36 cellular contexts compared by ENCODE assay signal in genomic region chrX:126575911-126576310, GRCh38. TPM values are rescaled to one million over a fixed set of nuclear protein-coding genes. Genes with fewer than 3 reads are reported as not detected.
"Had no signal": no experiment of that assay in that cellular context is flagged by ENCODE, and none has a peak within 500 bp of the region (broad histone marks: within the 10 kb centered on the region; RNA-seq: fewer than 3 reads in every experiment).

No MANE protein-coding gene starts in this region.

- H3K27ac ChIP-seq: adrenal gland, breast epithelium, VCaP had no signal

- DNase-seq: activated B cell treated with CpG ODN at 0.5 μM for 24 hours; activated CD4-positive, alpha-beta memory T cell treated with anti-CD3 and anti-CD28 coated beads for 36 hours; activated CD4-positive, alpha-beta T cell treated with anti-CD3 and anti-CD28 coated beads for 4 hours; activated CD4-positive, alpha-beta T cell treated with anti-CD3 and anti-CD28 coated beads, Interleukin-2, amount 10 ng/mL, durations not matched to agents 24 days and 14 days; activated CD4-positive, alpha-beta T cell treated with anti-CD3 and anti-CD28 coated beads, Interleukin-2, amount 50 U/mL, for 1 hour; activated CD4-positive, alpha-beta T cell treated with anti-CD3 and anti-CD28 coated beads, Interleukin-2, amount 50 U/mL, for 4 hours; activated CD4-positive, CD25-positive, alpha-beta regulatory T cell treated with anti-CD3 and anti-CD28 coated beads, Interleukin-2, amount 50 U/mL, for 72 hours; activated CD8-positive, alpha-beta memory T cell treated with anti-CD3 and anti-CD28 coated beads, Interleukin-2, amount 50 U/mL, for 4 hours; activated CD8-positive, alpha-beta T cell treated with anti-CD3 and anti-CD28 coated beads for 36 hours; activated effector memory CD4-positive, alpha-beta T cell treated with anti-CD3 and anti-CD28 coated beads, Interleukin-2, amount 50 U/mL, for 16 hours; activated gamma-delta T cell treated with Interleukin-2 at 50 U/mL for 16 hours; activated naive CD4-positive, alpha-beta T cell; activated naive CD4-positive, alpha-beta T cell treated with anti-CD3 and anti-CD28 coated beads for 36 hours; activated naive CD4-positive, alpha-beta T cell treated with anti-CD3 and anti-CD28 coated beads, Interleukin-2, amount 50 U/mL, for 16 hours; activated naive CD8-positive, alpha-beta T cell treated with anti-CD3 and anti-CD28 coated beads for 36 hours; activated T-cell treated with anti-CD3 and anti-CD28 coated beads for 4 hours; activated T-cell treated with anti-CD3 and anti-CD28 coated beads, Interleukin-2, amount 50 U/mL, for 1 hour; activated T-cell treated with anti-CD3 and anti-CD28 coated beads, Interleukin-2, amount 50 U/mL, for 4 hours; activated T-cell treated with anti-CD3 and anti-CD28 coated beads, Interleukin-2, amount 50 U/mL, for 72 hours; adrenal gland; amniotic stem cell; aorta; central memory CD4-positive, alpha-beta T cell; T-cell; T-helper 17 cell had no signal

- FAIRE-seq: TTC549 had no signal

- H3K36me3 ChIP-seq: adrenal gland, breast epithelium had no signal

- H3K4me3 Mint-ChIP-seq: activated B cell treated with CpG ODN at 0.5 μM for 24 hours; activated CD4-positive, alpha-beta memory T cell treated with anti-CD3 and anti-CD28 coated beads for 36 hours; activated CD4-positive, alpha-beta T cell treated with anti-CD3 and anti-CD28 coated beads, Interleukin-2, amount 10 ng/mL, durations not matched to agents 24 days and 14 days; activated CD8-positive, alpha-beta T cell treated with anti-CD3 and anti-CD28 coated beads for 36 hours; activated naive CD4-positive, alpha-beta T cell treated with anti-CD3 and anti-CD28 coated beads for 36 hours; activated naive CD8-positive, alpha-beta T cell treated with anti-CD3 and anti-CD28 coated beads for 36 hours; activated T-cell treated with anti-CD3 and anti-CD28 coated beads, Interleukin-2, amount 50 U/mL, for 4 hours; activated T-cell treated with anti-CD3 and anti-CD28 coated beads, Interleukin-2, amount 50 U/mL, for 72 hours; activated T-helper 1 cell treated with anti-CD3 and anti-CD28 coated beads, Interleukin-12 subunit alpha, Interleukin-12 subunit beta, Interleukin-2, Interleukin-4 antibody, amounts not matched to agents 30 ng/mL and 10 ng/mL and 1 ng/mL, durations not matched to agents 14 hours and 24 hours and 36 hours; activated T-helper 17 cell treated with anti-CD3 and anti-CD28 coated beads, Interleukin-2, amount 50 U/mL, for 72 hours; brain; T-cell; T-helper 17 cell had no signal

- H3K4me3 ChIP-seq: adrenal gland, breast epithelium had no signal

- H3K27me3 Mint-ChIP-seq: activated B cell treated with CpG ODN at 0.5 μM for 24 hours; activated CD4-positive, alpha-beta memory T cell treated with anti-CD3 and anti-CD28 coated beads for 36 hours; activated CD4-positive, alpha-beta T cell treated with anti-CD3 and anti-CD28 coated beads, Interleukin-2, amount 10 ng/mL, durations not matched to agents 24 days and 14 days; activated CD8-positive, alpha-beta T cell treated with anti-CD3 and anti-CD28 coated beads for 36 hours; activated naive CD8-positive, alpha-beta T cell treated with anti-CD3 and anti-CD28 coated beads for 36 hours; activated T-helper 17 cell treated with anti-CD3 and anti-CD28 coated beads, Interleukin-2, amount 50 U/mL, for 72 hours; brain; T-cell; T-helper 17 cell had no signal

- H3K27ac Mint-ChIP-seq: activated B cell treated with CpG ODN at 0.5 μM for 24 hours; activated CD4-positive, alpha-beta memory T cell treated with anti-CD3 and anti-CD28 coated beads for 36 hours; activated CD4-positive, alpha-beta T cell treated with anti-CD3 and anti-CD28 coated beads, Interleukin-2, amount 10 ng/mL, durations not matched to agents 24 days and 14 days; activated CD8-positive, alpha-beta T cell treated with anti-CD3 and anti-CD28 coated beads for 36 hours; activated naive CD4-positive, alpha-beta T cell treated with anti-CD3 and anti-CD28 coated beads for 36 hours; activated naive CD4-positive, alpha-beta T cell treated with anti-CD3 and anti-CD28 coated beads, Interleukin-2, amount 50 U/mL, for 72 hours; activated naive CD8-positive, alpha-beta T cell treated with anti-CD3 and anti-CD28 coated beads for 36 hours; activated T-cell treated with anti-CD3 and anti-CD28 coated beads, Interleukin-2, amount 50 U/mL, for 72 hours; activated T-helper 1 cell treated with anti-CD3 and anti-CD28 coated beads, Interleukin-12 subunit alpha, Interleukin-12 subunit beta, Interleukin-2, Interleukin-4 antibody, amounts not matched to agents 30 ng/mL and 10 ng/mL and 1 ng/mL, durations not matched to agents 14 hours and 24 hours and 36 hours; activated T-helper 17 cell treated with anti-CD3 and anti-CD28 coated beads, Interleukin-2, amount 50 U/mL, for 72 hours; brain; T-cell; T-helper 17 cell had no signal

- H3K36me3 Mint-ChIP-seq: activated CD4-positive, alpha-beta memory T cell treated with anti-CD3 and anti-CD28 coated beads for 36 hours; activated naive CD4-positive, alpha-beta T cell treated with anti-CD3 and anti-CD28 coated beads, Interleukin-2, amount 50 U/mL, for 72 hours; activated naive CD8-positive, alpha-beta T cell treated with anti-CD3 and anti-CD28 coated beads for 36 hours; brain; T-cell had no signal

- H3K4me1 Mint-ChIP-seq: activated B cell treated with CpG ODN at 0.5 μM for 24 hours; activated CD4-positive, alpha-beta T cell treated with anti-CD3 and anti-CD28 coated beads, Interleukin-2, amount 10 ng/mL, durations not matched to agents 24 days and 14 days; activated naive CD8-positive, alpha-beta T cell treated with anti-CD3 and anti-CD28 coated beads for 36 hours; activated T-helper 17 cell treated with anti-CD3 and anti-CD28 coated beads, Interleukin-2, amount 50 U/mL, for 72 hours; brain; T-cell; T-helper 17 cell had no signal

- H3K9me3 Mint-ChIP-seq: activated B cell treated with CpG ODN at 0.5 μM for 24 hours; activated CD4-positive, alpha-beta memory T cell treated with anti-CD3 and anti-CD28 coated beads for 36 hours; activated CD4-positive, alpha-beta T cell treated with anti-CD3 and anti-CD28 coated beads, Interleukin-2, amount 10 ng/mL, durations not matched to agents 24 days and 14 days; activated CD8-positive, alpha-beta T cell treated with anti-CD3 and anti-CD28 coated beads for 36 hours; activated naive CD4-positive, alpha-beta T cell treated with anti-CD3 and anti-CD28 coated beads for 36 hours; activated naive CD4-positive, alpha-beta T cell treated with anti-CD3 and anti-CD28 coated beads, Interleukin-2, amount 50 U/mL, for 72 hours; activated naive CD8-positive, alpha-beta T cell treated with anti-CD3 and anti-CD28 coated beads for 36 hours; activated T-cell treated with anti-CD3 and anti-CD28 coated beads, Interleukin-2, amount 50 U/mL, for 4 hours; activated T-cell treated with anti-CD3 and anti-CD28 coated beads, Interleukin-2, amount 50 U/mL, for 72 hours; activated T-helper 1 cell treated with anti-CD3 and anti-CD28 coated beads, Interleukin-12 subunit alpha, Interleukin-12 subunit beta, Interleukin-2, Interleukin-4 antibody, amounts not matched to agents 30 ng/mL and 10 ng/mL and 1 ng/mL, durations not matched to agents 14 hours and 24 hours and 36 hours; activated T-helper 17 cell treated with anti-CD3 and anti-CD28 coated beads, Interleukin-2, amount 50 U/mL, for 72 hours; brain had no signal

RNA-seq across cellular contexts. Expression of gene DCAF12L1, which starts 23.3 kb away (rescaled TPM):
- total RNA-seq: activated B cell treated with CpG ODN at 0.5 μM for 24 hours; activated CD4-positive, alpha-beta memory T cell treated with anti-CD3 and anti-CD28 coated beads for 36 hours; activated CD4-positive, alpha-beta T cell treated with anti-CD3 and anti-CD28 coated beads, Interleukin-2, amount 10 ng/mL, durations not matched to agents 24 days and 14 days; activated CD8-positive, alpha-beta memory T cell treated with anti-CD3 and anti-CD28 coated beads for 36 hours; activated CD8-positive, alpha-beta T cell treated with anti-CD3 and anti-CD28 coated beads for 36 hours; activated naive CD4-positive, alpha-beta T cell treated with anti-CD3 and anti-CD28 coated beads for 36 hours; activated naive CD4-positive, alpha-beta T cell treated with anti-CD3 and anti-CD28 coated beads, Interleukin-2, amount 50 U/mL, for 72 hours; activated naive CD8-positive, alpha-beta T cell treated with anti-CD3 and anti-CD28 coated beads for 36 hours; activated T-cell treated with anti-CD3 and anti-CD28 coated beads, Interleukin-2, amount 50 U/mL, for 4 hours; activated T-cell treated with anti-CD3 and anti-CD28 coated beads, Interleukin-2, amount 50 U/mL, for 72 hours; activated T-helper 1 cell treated with anti-CD3 and anti-CD28 coated beads, Interleukin-12 subunit alpha, Interleukin-12 subunit beta, Interleukin-2, Interleukin-4 antibody, amounts not matched to agents 30 ng/mL and 10 ng/mL and 1 ng/mL, durations not matched to agents 14 hours and 24 hours and 36 hours; activated T-helper 17 cell treated with anti-CD3 and anti-CD28 coated beads, Interleukin-2, amount 50 U/mL, for 72 hours; adrenal gland; aorta; breast epithelium; cardiac septum; T-cell; T-helper 1 cell treated with Interleukin-12 subunit alpha and Interleukin-12 subunit beta and Interleukin-4 antibody, amounts not matched to agents 30 ng/mL and 1 ng/mL, for 36 hours; T-helper 17 cell; T-helper 2 cell treated with Interferon-gamma antibody and Interleukin-4, amounts not matched to agents 100 ng/mL and 5 ng/mL, for 36 hours had no signal
- polyA plus RNA-seq: aorta had no signal
